8 cellular contexts compared by ENCODE assay signal in genomic region chr1:201385299-201385891, GRCh38. TPM values are rescaled to one million over a fixed set of nuclear protein-coding genes. Genes with fewer than 3 reads are reported as not detected.
A peak's percentile ranks its signal among the peaks of the same experiment; 100 is the strongest.
DNase-seq lines count a peak whose midpoint lies in the region; ATAC-seq and TF ChIP-seq lines count a peak whose summit lies in the region.

No MANE protein-coding gene starts in this region.

- no peak for TF ChIP-seq EP300 in sigmoid colon (IDR thresholded peaks at IDR 0.05)

- intact Hi-C loops in prostate gland (cut with DNase I) (no loop called here), sigmoid colon (cut with DNase I) (no loop called here)

- WGBS in prostate gland: 76% methylated on average over 8 of the region's 8 CpGs
- WGBS in sigmoid colon, 2 donors: 60 to 74% methylated on average over 8 of the region's 8 CpGs

- DNase-seq in activated gamma-delta T cell treated with Interleukin-2 at 50 U/mL for 16 hours (peak; percentile 11), activated gamma-delta T cell (lab: John Stamatoyannopoulos, UW) (no peak), NCI-H345 treated with DMSO at 0.1 percent for 48 hours (lab: John Stamatoyannopoulos, UW; ENCODE audit: unreplicated experiment) (peak; percentile 73), foreskin fibroblast (peak; percentile 10 to 58), prostate gland (ENCODE audit: low spot score) (peak; percentile 73), sigmoid colon (no peak)
- peak; percentile 76 for DNase-seq in activated CD8-positive, alpha-beta memory T cell treated with anti-CD3 and anti-CD28 coated beads, Interleukin-2, amount 50 U/mL, for 48 hours

- TF ChIP-seq POLR2A in prostate gland (IDR thresholded peaks at IDR 0.05) (no peak), sigmoid colon (IDR thresholded peaks at IDR 0.05) (no peak)

- TF ChIP-seq CTCF in foreskin fibroblast (IDR thresholded peaks at IDR 0.05; ENCODE audit: low read depth, low read length): peak; percentile 78
- TF ChIP-seq CTCF in prostate gland (IDR thresholded peaks at IDR 0.05): peak; percentile 46 to 91 (median 78)
- peak in 2 of 4 experiments; percentile 24 to 47 for TF ChIP-seq CTCF in sigmoid colon (IDR thresholded peaks at IDR 0.05)

- H3K36me3 ChIP-seq in prostate gland (no peaks in the 10 kb centered on the region), sigmoid colon (no peaks in the 10 kb centered on the region)

- H3K4me3 ChIP-seq in foreskin fibroblast (ENCODE audit: low read depth in 1 of 2, low read length in 2 of 2) (no peak overlapping the region), prostate gland (no peak overlapping the region), sigmoid colon (no peak overlapping the region)

- no peaks in the 10 kb centered on the region for H3K9me3 ChIP-seq in prostate gland
- H3K9me3 ChIP-seq in sigmoid colon: no peaks in the 10 kb centered on the region

- no peak overlapping the region for H3K27ac ChIP-seq in prostate gland
- H3K27ac ChIP-seq in sigmoid colon: no peak overlapping the region

- H3K4me1 ChIP-seq in prostate gland (replicated peaks): no peaks in the 10 kb centered on the region
- peaks cover 0 to 10% (median 1%) of the 10 kb centered on the region in 4 donors for H3K4me1 ChIP-seq in sigmoid colon

- H3K27me3 ChIP-seq in prostate gland (replicated peaks; ENCODE audit: insufficient read depth): no peaks in the 10 kb centered on the region
- H3K27me3 ChIP-seq in sigmoid colon: peaks cover 0 to 2% (median 0%) of the 10 kb centered on the region in 3 donors

- peak; percentile 56 for ATAC-seq in HG02852 (IDR thresholded peaks at IDR 0.05; ENCODE audit: unreplicated experiment)

RNA-seq across cellular contexts. Expression of gene TNNT2, which starts 7.9 kb away (rescaled TPM):
- total RNA-seq in prostate gland (1 to 10 TPM; 2.2 to 3.5 TPM), sigmoid colon (under 1 TPM in 1 of 4 donors, not detected in 3; 0.81 TPM)
- 10 to 100 TPM in 1 of 3 donors, 1 to 10 TPM in 2; 3.1 to 34.9 (median 4.8) TPM for polyA plus RNA-seq in sigmoid colon

RNA-seq across cellular contexts. Expression of gene LAD1, which starts 13.7 kb away (rescaled TPM):
- total RNA-seq in prostate gland (10 to 100 TPM; 12.8 to 26.8 TPM), sigmoid colon (not detected)
- 100 to 1,000 TPM in 2 of 3 donors, 10 to 100 TPM in 1; 63.7 to 151 (median 102) TPM for polyA plus RNA-seq in sigmoid colon

RNA-seq across cellular contexts. Expression of gene TNNI1, which starts 36.1 kb away (rescaled TPM):
- total RNA-seq in prostate gland: 10 to 100 TPM in 1 of 2 donors, not detected in 1; 16.9 TPM
- not detected for total RNA-seq in sigmoid colon
- 1 to 10 TPM in 1 of 3 donors, under 1 TPM in 2; 0.04 to 7.8 (median 0.46) TPM for polyA plus RNA-seq in sigmoid colon

Comparison
In these comparisons a context has a peak if more than half of its experiments do, and no peak if none do; other contexts are left out.
1. DNase-seq: peak in activated gamma-delta T cell treated with Interleukin-2 at 50 U/mL for 16 hours (single experiment), NCI-H345 treated with DMSO at 0.1 percent for 48 hours (single experiment), activated CD8-positive, alpha-beta memory T cell treated with anti-CD3 and anti-CD28 coated beads, Interleukin-2, amount 50 U/mL, for 48 hours (single experiment), foreskin fibroblast (2 of 2) and prostate gland (single experiment); none in activated gamma-delta T cell (single experiment) and sigmoid colon (single experiment).
2. RNA of gene LAD1, which starts 13.7 kb away (total RNA-seq): 12.8 to 26.8 TPM in prostate gland; not detected in sigmoid colon; every median in the first group is over 10 times any median in the second.